In the genomic region with DNA sequence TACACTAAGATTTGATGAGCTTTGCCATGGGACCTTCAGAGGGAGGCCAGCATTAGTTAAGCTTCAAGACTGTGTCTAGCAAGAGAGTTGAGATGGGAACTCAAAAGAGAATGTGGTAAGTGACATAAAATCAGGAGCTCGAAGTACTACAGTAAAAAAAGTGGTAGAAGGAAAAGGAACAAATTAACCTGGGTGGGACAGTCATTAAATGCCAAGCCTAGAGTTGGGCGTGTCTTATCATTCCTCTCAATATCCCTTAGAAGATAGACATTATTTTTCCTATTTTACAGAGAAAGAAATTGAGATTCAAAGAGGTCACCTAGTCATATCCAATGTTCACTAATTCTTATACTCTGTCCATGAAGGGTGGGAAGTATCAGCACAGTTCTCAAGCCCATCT, we compare ENCODE assay signal across 24 cellular contexts. TPM values are rescaled to one million over a fixed set of nuclear protein-coding genes. Genes with fewer than 3 reads are reported as not detected.
DNase-seq lines count a peak whose midpoint lies in the region; ATAC-seq, FAIRE-seq and TF ChIP-seq lines count a peak whose summit lies in the region.
"Had no signal": no experiment of that assay in that cellular context is flagged by ENCODE, and none has a peak within 500 bp of the region (broad histone marks: within the 10 kb centered on the region; RNA-seq: fewer than 3 reads in every experiment).

No MANE protein-coding gene starts in this region.

- peak overlapping the region; percentile 8; the same call in 1 of the 2 replicates for H3K4me2 ChIP-seq in HCT116 (ENCODE audit: low read length)
- H3K4me2 ChIP-seq in OCI-LY3 (ENCODE audit: low read length) = peak overlapping the region; percentile 100
- H3K4me2 ChIP-seq: BLaER1 had no signal

- H3K9me3 ChIP-seq in HCT116 (ENCODE audit: control insufficient read depth in 1 of 2, insufficient read depth in 1 of 2, low read depth in 1 of 2, low read length in 2 of 2) (no peaks in the 10 kb centered on the region), OCI-LY3 (ENCODE audit: insufficient read depth, low read length) (no peaks in the 10 kb centered on the region), small intestine (ENCODE audit: control insufficient read depth, low read depth) (no peaks in the 10 kb centered on the region)
- H3K9me3 ChIP-seq: BLaER1, SJCRH30 had no signal

- no peaks in the 10 kb centered on the region for H3K9me2 ChIP-seq in HCT116 (ENCODE audit: insufficient read depth)

- H3K9ac ChIP-seq in HCT116 (ENCODE audit: low read length) (no peak overlapping the region), OCI-LY3 (ENCODE audit: low read length) (peak overlapping the region; percentile 99)
- H3K9ac ChIP-seq: BLaER1 had no signal

- peaks cover 4 to 36% of the 10 kb centered on the region in 2 experiments for H3K4me1 ChIP-seq in HCT116 (ENCODE audit: control insufficient read depth in 1 of 2, insufficient read depth in 2 of 2, low read length in 2 of 2)
- peaks cover 35% of the 10 kb centered on the region for H3K4me1 ChIP-seq in OCI-LY3 (ENCODE audit: low read length)
- H3K4me1 ChIP-seq in small intestine (ENCODE audit: control insufficient read depth in 2 of 2, insufficient read depth in 1 of 2, low read depth in 1 of 2, low read length in 1 of 2) = peaks cover 11 to 12% of the 10 kb centered on the region in 2 donors

- no peak for TF ChIP-seq RAD21 in HCT116 (IDR thresholded peaks at IDR 0.05; ENCODE audit: low read depth)

- H3K4me1 Mint-ChIP-seq in dendritic cell treated with granulocyte-macrophage colony-stimulating factor and Interleukin-4, amounts not matched to agents 40 ng/mL and 50 ng/mL, for 4 days (ENCODE audit: low read depth) = peaks cover 43% of the 10 kb centered on the region

- no peak overlapping the region for H3K27ac ChIP-seq in HCT116 (ENCODE audit: low read depth, low read length)
- H3K27ac ChIP-seq in OCI-LY3 (ENCODE audit: low read length) = peak overlapping the region; percentile 97
- peak overlapping the region; percentile 83 to 84 for H3K27ac ChIP-seq in small intestine (ENCODE audit: low read depth in 1 of 2, low read length in 1 of 2)
- H3K27ac ChIP-seq: BLaER1, SJCRH30 had no signal

- H3K4me3 Mint-ChIP-seq in dendritic cell treated with granulocyte-macrophage colony-stimulating factor and Interleukin-4, amounts not matched to agents 40 ng/mL and 50 ng/mL, for 4 days = no peak overlapping the region

- CTCF ChIA-PET in HCT116 (lab: Charles Lee) = no interaction called here

- WGBS in small intestine, 3 donors = 26 to 67% (median 37%) methylated on average over 2 of the region's 2 CpGs

- H2AFZ ChIP-seq in HCT116 (ENCODE audit: low read depth, low read length, poor library complexity, severe bottlenecking) (no peak overlapping the region), OCI-LY3 (ENCODE audit: low read depth, low read length) (0 out of 2 replicates have a peak overlapping the region, but pooled peaks have one; percentile 2)

- peaks cover 26% of the 10 kb centered on the region for H3K36me3 Mint-ChIP-seq in dendritic cell treated with granulocyte-macrophage colony-stimulating factor and Interleukin-4, amounts not matched to agents 40 ng/mL and 50 ng/mL, for 4 days (ENCODE audit: low read depth)

- H3K79me2 ChIP-seq in HCT116 (ENCODE audit: insufficient read depth, low read length) = peaks cover 18% of the 10 kb centered on the region
- H3K79me2 ChIP-seq in OCI-LY3 (ENCODE audit: low read length) = peaks cover 31% of the 10 kb centered on the region

- ATAC-seq in HCT116 = no peak
- ATAC-seq: K562 had no signal

- H3K36me3 ChIP-seq in HCT116 (ENCODE audit: control insufficient read depth in 1 of 2, insufficient read depth in 2 of 2, low read length in 2 of 2) (no peaks in the 10 kb centered on the region; a peak in 1 of 4 replicates), OCI-LY3 (replicated peaks; ENCODE audit: low read depth, low read length) (peaks cover 7% of the 10 kb centered on the region), small intestine (ENCODE audit: control insufficient read depth in 2 of 2, insufficient read depth in 2 of 2, low read length in 2 of 2) (no peaks in the 10 kb centered on the region)
- H3K36me3 ChIP-seq: BLaER1, SJCRH30 had no signal

- no peak for TF ChIP-seq POLR2A in HCT116 (IDR thresholded peaks at IDR 0.05; ENCODE audit: borderline replicate concordance, extremely low read depth, insufficient read depth, insufficient read length)

- no peak for FAIRE-seq in small intestine (lab: Jason Lieb, UNC)
- FAIRE-seq: K562, RCC 7860 had no signal

- POLR2A ChIA-PET in HCT116 (lab: Charles Lee) = no interaction called here

- RAD21 ChIA-PET in HCT116 (lab: Charles Lee; ENCODE audit: low non-redundant PET in 1 of 2, low total read pairs in 2 of 2, uncharacterized antibody in 2 of 2, unreplicated experiment in 2 of 2) = no interaction called here

- H3K27me3 Mint-ChIP-seq in dendritic cell treated with granulocyte-macrophage colony-stimulating factor and Interleukin-4, amounts not matched to agents 40 ng/mL and 50 ng/mL, for 4 days = no peaks in the 10 kb centered on the region
- H3K27me3 Mint-ChIP-seq: CD4-positive, alpha-beta T cell had no signal

- H4K20me1 ChIP-seq in HCT116 (ENCODE audit: insufficient read depth) (peaks cover 9% of the 10 kb centered on the region; the same call in 1 of the 2 replicates), OCI-LY3 (ENCODE audit: insufficient read depth, low read length) (peaks cover 9% of the 10 kb centered on the region)

- no peaks in the 10 kb centered on the region for H3K9me3 Mint-ChIP-seq in dendritic cell treated with granulocyte-macrophage colony-stimulating factor and Interleukin-4, amounts not matched to agents 40 ng/mL and 50 ng/mL, for 4 days
- H3K9me3 Mint-ChIP-seq: CD4-positive, alpha-beta T cell had no signal

- H3K27me3 ChIP-seq in HCT116 (ENCODE audit: insufficient read depth, low read length) (no peaks in the 10 kb centered on the region), OCI-LY3 (ENCODE audit: low read depth, low read length) (no peaks in the 10 kb centered on the region), small intestine (ENCODE audit: control insufficient read depth in 2 of 2, insufficient read depth in 2 of 2, low read length in 2 of 2) (no peaks in the 10 kb centered on the region)
- H3K27me3 ChIP-seq: BLaER1, SJCRH30 had no signal

- DNase-seq in HCT116 (ENCODE audit: low read depth, low spot score) (no peak), small intestine (peak; percentile 68), NCI-H2107 (lab: John Stamatoyannopoulos, UW) (no peak), NCI-H524 treated with DMSO at 0.1 percent for 48 hours (lab: John Stamatoyannopoulos, UW) (no peak)
- no peak for DNase-seq in activated CD8-positive, alpha-beta memory T cell treated with anti-CD3 and anti-CD28 coated beads, Interleukin-2, amount 50 U/mL, for 48 hours
- DNase-seq: ACHN; CD4-positive, alpha-beta T cell; COR-L47; DMS79; H7; MM.1S; NCI-H1048; NCI-H1417 treated with DMSO at 0.1 percent for 48 hours; NCI-H1930; NCI-H226; NCI-H510A treated with DMSO at 0.1 percent for 48 hours; NCI-H774; NK-92 treated with Interleukin-12 subunit alpha and Interleukin-12 subunit beta, amount 100 ng/mL, for 24 hours; SJCRH30 had no signal

- BruUV-seq in HCT116 (replicated peaks; lab: Mats Ljungman, UMichigan) = no TSS peak

- TF ChIP-seq CTCF in HCT116 (IDR thresholded peaks at IDR 0.05 in 2 of 3, conservative IDR thresholded peaks at IDR 0.05 in 1 of 3; ENCODE audit: borderline replicate concordance in 1 of 3, insufficient read depth in 1 of 3, low read depth in 2 of 3, low read length in 2 of 3) (no peak), OCI-LY3 (IDR thresholded peaks at IDR 0.05; ENCODE audit: low read depth, low read length) (no peak)

- peak overlapping the region; percentile 96 for H3K27ac Mint-ChIP-seq in dendritic cell treated with granulocyte-macrophage colony-stimulating factor and Interleukin-4, amounts not matched to agents 40 ng/mL and 50 ng/mL, for 4 days
- H3K27ac Mint-ChIP-seq: CD4-positive, alpha-beta T cell had no signal

- intact Hi-C loops in HCT116 (cut with micrococcal nuclease) = loop anchor here (5.0 kb wide), 1 partner anchor 1307 kb away; no protein-coding TSS in a partner anchor
- intact Hi-C loops in dendritic cell treated with granulocyte-macrophage colony-stimulating factor and Interleukin-4, amounts not matched to agents 40 ng/mL and 50 ng/mL, for 4 days (cut with micrococcal nuclease) = loop anchor here (10.0 kb wide), 2 partner anchors 65 to 1225 kb away; partner anchors contain the start of gene ECPAS

- H3K4me3 ChIP-seq in HCT116 (replicated peaks in 1 of 2; ENCODE audit: low read depth in 1 of 2, low read length in 2 of 2) (no peak overlapping the region), OCI-LY3 (ENCODE audit: low read length) (peak overlapping the region; percentile 96), small intestine (ENCODE audit: low read depth in 1 of 2, low read length in 2 of 2) (no peak overlapping the region)
- H3K4me3 ChIP-seq: BLaER1, K562, SJCRH30 had no signal

TF ChIP-seq in HCT116, 20 proteins besides CTCF, POLR2A, EP300 and RAD21:
- TF ChIP-seq EZH2 (IDR thresholded peaks at IDR 0.05) = no peak
- TF ChIP-seq JUND (IDR thresholded peaks at IDR 0.05) = no peak
- no peak for TF ChIP-seq ELF1 (IDR thresholded peaks at IDR 0.05; ENCODE audit: borderline replicate concordance, low read depth)
- no peak for TF ChIP-seq CBX3 (IDR thresholded peaks at IDR 0.05; ENCODE audit: low read depth)
- TF ChIP-seq SP1 (IDR thresholded peaks at IDR 0.05; ENCODE audit: low read depth) = no peak
- no peak for TF ChIP-seq CEBPB (IDR thresholded peaks at IDR 0.05; ENCODE audit: low read depth)
- TF ChIP-seq TCF7L2 (IDR thresholded peaks at IDR 0.05; ENCODE audit: borderline replicate concordance, extremely low read depth, insufficient read depth, insufficient read length) = no peak
- TF ChIP-seq FOSL1 (IDR thresholded peaks at IDR 0.05; ENCODE audit: low read depth) = no peak
- no peak for TF ChIP-seq ZFX (IDR thresholded peaks at IDR 0.05)
TF ChIP-seq in HCT116: peak in this region for 0.

RNA-seq across cellular contexts. Expression of gene TXN, which starts 3.3 kb away (rescaled TPM):
- total RNA-seq in HCT116 (2021; ENCODE audit: unreplicated experiment) = 421 TPM
- polyA plus RNA-seq in HCT116 (2012) = 339 and 365 TPM in 2 replicates
- polyA plus RNA-seq in small intestine = 100 to 1,000 TPM; 483 to 881 (median 628) TPM

RNA-seq across cellular contexts. Expression of gene C9orf152, which starts 51.6 kb away (rescaled TPM):
- total RNA-seq in HCT116 (2021; ENCODE audit: unreplicated experiment) = not detected
- polyA plus RNA-seq in HCT116 (2012) = 0.04 TPM in 1 of 2 replicates, not detected in the other
- 10 to 100 TPM in 2 of 3 donors, 1 to 10 TPM in 1; 6.5 to 25.7 (median 12.1) TPM for polyA plus RNA-seq in small intestine
- total RNA-seq: CD4-positive, alpha-beta T cell; H7; K562; SJCRH30 had no signal
- polyA plus RNA-seq: K562 had no signal
